25 cellular contexts compared by ENCODE assay signal in genomic region chr6:165119231-165120020, GRCh38.
A peak's percentile ranks its signal among the peaks of the same experiment; 100 is the strongest.
DNase-seq lines count a peak whose midpoint lies in the region; ATAC-seq, FAIRE-seq and TF ChIP-seq lines count a peak whose summit lies in the region.
"Had no signal": no experiment of that assay in that cellular context is flagged by ENCODE, and none has a peak within 500 bp of the region (broad histone marks: within the 10 kb centered on the region; RNA-seq: fewer than 3 reads in every experiment).

No MANE protein-coding gene starts in this region.

- peaks cover 10% of the 10 kb centered on the region for H3K4me1 Mint-ChIP-seq in nephron progenitor cell
- H3K4me1 Mint-ChIP-seq: activated naive CD8-positive, alpha-beta T cell treated with anti-CD3 and anti-CD28 coated beads for 36 hours; memory B cell; stimulated activated naive B cell treated with anti-CD40 and anti-IgM and Interleukin-4, amounts not matched to agents 10 μg/mL and 1 μg/mL and 100 μg/mL, for 72 hours had no signal

- intact Hi-C loops in pancreas (cut with DNase I): no loop called here
- intact Hi-C loops in gastrocnemius medialis (cut with DNase I; ENCODE audit: low total_unique reads): no loop called here

- H3K27ac ChIP-seq in pancreas (no peak overlapping the region), gastrocnemius medialis (no peak overlapping the region)
- H3K27ac ChIP-seq: BLaER1 treated with 17β-estradiol and CSF1 and Interleukin-3, amounts not matched to agents 10 nM and 100 nM; heart left ventricle; tibial artery had no signal

- H3K36me3 ChIP-seq in pancreas (no peaks in the 10 kb centered on the region), gastrocnemius medialis (no peaks in the 10 kb centered on the region)
- H3K36me3 ChIP-seq: BLaER1 treated with 17β-estradiol and CSF1 and Interleukin-3, amounts not matched to agents 10 nM and 100 nM; heart left ventricle; tibial artery had no signal

- H3K9me3 Mint-ChIP-seq in nephron progenitor cell: peaks cover 18% of the 10 kb centered on the region
- H3K9me3 Mint-ChIP-seq: stimulated activated naive B cell treated with anti-CD40 and anti-IgM and Interleukin-4, amounts not matched to agents 10 μg/mL and 1 μg/mL and 100 μg/mL, for 72 hours had no signal

- DNase-seq in AG10803 (ENCODE audit: low read depth): peak; percentile 68
- peak; percentile 21 for DNase-seq in RPMI7951 (ENCODE audit: low read depth)
- DNase-seq in fibroblast of peridontal ligament (ENCODE audit: extremely low read depth): peak; percentile 5
- no peak for DNase-seq in nephron progenitor cell
- DNase-seq in kidney tubule cell (ENCODE audit: low spot score): no peak
- no peak for DNase-seq in pancreas
- no peak for DNase-seq in gastrocnemius medialis
- DNase-seq: activated naive CD8-positive, alpha-beta T cell treated with anti-CD3 and anti-CD28 coated beads for 36 hours; erythroblast; heart left ventricle; NCI-H2081; NCI-H524 treated with DMSO at 0.1 percent for 48 hours; retina; SHP77 treated with DMSO at 0.1 percent for 48 hours; stimulated activated naive B cell treated with anti-CD40 and anti-IgM and Interleukin-4, amounts not matched to agents 10 μg/mL and 1 μg/mL and 100 μg/mL, for 72 hours; tibial artery had no signal

- TF ChIP-seq CTCF in AG10803 (conservative IDR thresholded peaks at IDR 0.05; ENCODE audit: low read length) (no peak), nephron progenitor cell (IDR thresholded peaks at IDR 0.05) (no peak), pancreas (IDR thresholded peaks at IDR 0.05) (no peak), gastrocnemius medialis (IDR thresholded peaks at IDR 0.05 in 4 of 5, conservative IDR thresholded peaks at IDR 0.05 in 1 of 5) (no peak)

- H3K36me3 Mint-ChIP-seq in nephron progenitor cell (ENCODE audit: low read depth): peaks cover 4% of the 10 kb centered on the region
- H3K36me3 Mint-ChIP-seq: activated naive CD8-positive, alpha-beta T cell treated with anti-CD3 and anti-CD28 coated beads for 36 hours; memory B cell; stimulated activated naive B cell treated with anti-CD40 and anti-IgM and Interleukin-4, amounts not matched to agents 10 μg/mL and 1 μg/mL and 100 μg/mL, for 72 hours had no signal

- H3K4me1 ChIP-seq in pancreas: no peaks in the 10 kb centered on the region
- H3K4me1 ChIP-seq in gastrocnemius medialis: no peaks in the 10 kb centered on the region
- H3K4me1 ChIP-seq: BLaER1 treated with 17β-estradiol and CSF1 and Interleukin-3, amounts not matched to agents 10 nM and 100 nM; heart left ventricle; tibial artery had no signal

- ATAC-seq in pancreas: no peak
- no peak for ATAC-seq in gastrocnemius medialis
- ATAC-seq in GM19351 (IDR thresholded peaks at IDR 0.05; ENCODE audit: unreplicated experiment): no peak
- ATAC-seq: heart left ventricle; stimulated activated naive B cell treated with anti-CD40 and anti-IgM and Interleukin-4, amounts not matched to agents 10 μg/mL and 1 μg/mL and 100 μg/mL, for 72 hours had no signal

- FAIRE-seq in pancreas (lab: Jason Lieb, UNC): no peak
- FAIRE-seq: A204.1, G401.6, HTR-8/SVneo had no signal

- WGBS in pancreas, 2 donors: 54 to 63% methylated on average over 6 of the region's 6 CpGs

- no peaks in the 10 kb centered on the region for H3K9me3 ChIP-seq in pancreas
- H3K9me3 ChIP-seq in gastrocnemius medialis: no peaks in the 10 kb centered on the region
- H3K9me3 ChIP-seq: tibial artery had no signal

- no peak for TF ChIP-seq POLR2A in gastrocnemius medialis (IDR thresholded peaks at IDR 0.05)

- in situ Hi-C loops in gastrocnemius medialis (cut with MboI; ENCODE audit: low sequenced_read_pairs in 4 of 4): no loop called here

- H3K4me3 ChIP-seq in AG10803 (ENCODE audit: low read length): no peak overlapping the region
- H3K4me3 ChIP-seq in pancreas: no peak overlapping the region
- no peak overlapping the region for H3K4me3 ChIP-seq in gastrocnemius medialis
- H3K4me3 ChIP-seq: BLaER1 treated with 17β-estradiol and CSF1 and Interleukin-3, amounts not matched to agents 10 nM and 100 nM; heart left ventricle; tibial artery had no signal

- H3K4me3 Mint-ChIP-seq in nephron progenitor cell: no peak overlapping the region
- H3K4me3 Mint-ChIP-seq: activated naive CD8-positive, alpha-beta T cell treated with anti-CD3 and anti-CD28 coated beads for 36 hours; activated T-helper 1 cell treated with anti-CD3 and anti-CD28 coated beads, Interleukin-12 subunit alpha, Interleukin-12 subunit beta, Interleukin-2, Interleukin-4 antibody, amounts not matched to agents 30 ng/mL and 10 ng/mL and 1 ng/mL, durations not matched to agents 14 hours and 24 hours and 36 hours; dendritic cell treated with granulocyte-macrophage colony-stimulating factor and Interleukin-4, amounts not matched to agents 40 ng/mL and 50 ng/mL, for 4 days; memory B cell; stimulated activated naive B cell treated with anti-CD40 and anti-IgM and Interleukin-4, amounts not matched to agents 10 μg/mL and 1 μg/mL and 100 μg/mL, for 72 hours; T-helper 2 cell treated with Interferon-gamma antibody and Interleukin-4, amounts not matched to agents 5 μg/mL and 100 μg/mL, for 36 hours had no signal

- H3K27ac Mint-ChIP-seq in nephron progenitor cell: peak overlapping the region; percentile 20
- H3K27ac Mint-ChIP-seq: activated naive CD8-positive, alpha-beta T cell treated with anti-CD3 and anti-CD28 coated beads for 36 hours; activated T-helper 1 cell treated with anti-CD3 and anti-CD28 coated beads, Interleukin-12 subunit alpha, Interleukin-12 subunit beta, Interleukin-2, Interleukin-4 antibody, amounts not matched to agents 30 ng/mL and 10 ng/mL and 1 ng/mL, durations not matched to agents 14 hours and 24 hours and 36 hours; dendritic cell treated with granulocyte-macrophage colony-stimulating factor and Interleukin-4, amounts not matched to agents 40 ng/mL and 50 ng/mL, for 4 days; memory B cell; stimulated activated naive B cell treated with anti-CD40 and anti-IgM and Interleukin-4, amounts not matched to agents 10 μg/mL and 1 μg/mL and 100 μg/mL, for 72 hours; T-helper 2 cell treated with Interferon-gamma antibody and Interleukin-4, amounts not matched to agents 5 μg/mL and 100 μg/mL, for 36 hours had no signal

- peaks cover 7% of the 10 kb centered on the region for H3K27me3 Mint-ChIP-seq in nephron progenitor cell (ENCODE audit: low read depth, poor library complexity)
- H3K27me3 Mint-ChIP-seq: activated naive CD8-positive, alpha-beta T cell treated with anti-CD3 and anti-CD28 coated beads for 36 hours; dendritic cell treated with granulocyte-macrophage colony-stimulating factor and Interleukin-4, amounts not matched to agents 40 ng/mL and 50 ng/mL, for 4 days; memory B cell; stimulated activated naive B cell treated with anti-CD40 and anti-IgM and Interleukin-4, amounts not matched to agents 10 μg/mL and 1 μg/mL and 100 μg/mL, for 72 hours had no signal

- no peaks in the 10 kb centered on the region for H3K27me3 ChIP-seq in pancreas
- no peaks in the 10 kb centered on the region for H3K27me3 ChIP-seq in gastrocnemius medialis
- H3K27me3 ChIP-seq: BLaER1 treated with 17β-estradiol and CSF1 and Interleukin-3, amounts not matched to agents 10 nM and 100 nM; heart left ventricle; tibial artery had no signal

Comparison
In these comparisons a context has a peak if more than half of its experiments do, and no peak if none do; other contexts are left out.
1. DNase-seq: peak in AG10803 (single experiment), RPMI7951 (single experiment) and fibroblast of peridontal ligament (single experiment); none in nephron progenitor cell (single experiment), kidney tubule cell (single experiment), pancreas (0 of 6) and gastrocnemius medialis (0 of 2).